In the genomic region with DNA sequence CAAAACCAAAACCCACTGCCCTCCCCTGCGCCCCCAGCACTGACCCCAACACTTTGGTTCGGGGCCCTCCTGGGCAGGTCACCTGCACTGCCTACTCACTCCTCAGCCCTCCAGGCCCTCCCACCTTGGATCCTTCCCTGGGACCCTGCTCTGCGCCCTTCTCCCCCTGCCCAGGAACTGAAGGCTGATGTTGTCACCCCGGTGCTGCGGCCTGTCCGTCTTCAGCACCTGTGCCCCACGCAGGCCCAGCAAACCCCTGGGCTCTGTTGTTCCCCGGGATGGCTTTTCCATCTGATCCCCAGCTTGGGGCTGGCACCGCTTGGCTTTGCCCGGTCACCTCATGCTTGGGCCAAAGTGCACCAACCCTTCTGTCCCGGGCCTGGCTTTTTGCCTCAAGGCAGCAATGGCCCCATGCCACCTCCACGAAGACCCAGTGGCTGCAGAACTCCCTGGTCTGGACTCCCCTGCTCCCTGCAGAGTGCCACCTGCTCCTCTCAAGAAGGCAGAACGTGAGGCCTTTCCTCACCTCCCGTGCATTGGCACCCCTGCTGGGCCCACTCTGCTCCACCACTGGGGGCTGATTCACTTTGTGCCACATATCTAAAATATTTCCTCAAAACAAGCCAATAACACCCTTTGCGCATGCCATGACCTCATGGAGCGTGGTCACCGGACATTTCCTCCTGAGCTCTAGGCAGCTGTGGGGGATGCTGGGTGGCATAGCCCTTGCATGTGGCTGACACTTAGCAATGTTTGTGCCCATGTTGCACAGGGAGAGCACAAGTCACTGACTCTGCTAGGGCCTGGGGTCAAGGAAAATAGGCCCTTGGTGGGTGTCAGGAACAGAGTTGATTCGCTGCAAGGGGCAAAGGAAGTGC, we compare ENCODE assay signal across 12 cellular contexts. TPM values are rescaled to one million over a fixed set of nuclear protein-coding genes. Genes with fewer than 3 reads are reported as not detected.
A peak's percentile ranks its signal among the peaks of the same experiment; 100 is the strongest.
DNase-seq lines count a peak whose midpoint lies in the region; ATAC-seq and TF ChIP-seq lines count a peak whose summit lies in the region.
"Had no signal": no experiment of that assay in that cellular context is flagged by ENCODE, and none has a peak within 500 bp of the region (broad histone marks: within the 10 kb centered on the region; RNA-seq: fewer than 3 reads in every experiment).

No MANE protein-coding gene starts in this region.

- no peak for TF ChIP-seq EP300 in SK-N-SH (IDR thresholded peaks at IDR 0.05; ENCODE audit: borderline replicate concordance in 1 of 2, low read depth in 1 of 2, low read length in 1 of 2)

- peaks cover 3% of the 10 kb centered on the region for H3K36me3 Mint-ChIP-seq in activated T-cell treated with anti-CD3 and anti-CD28 coated beads, Interleukin-2, amount 50 U/mL, for 4 hours (ENCODE audit: insufficient read depth)

- WGBS in spleen, 5 donors: 74 to 86% (median 76%) methylated on average over 15 to 18 of the region's 18 CpGs
- 87% methylated on average over 9 of the region's 18 CpGs for WGBS in SK-N-SH (ENCODE audit: low lambda C conversion rate)

- POLR2A ChIA-PET in RWPE1 (lab: Yijun Ruan, JAX; ENCODE audit: low non-redundant PET): no interaction called here
- POLR2A ChIA-PET in SK-N-SH (lab: Yijun Ruan, JAX): no interaction called here

- peaks cover 28% of the 10 kb centered on the region for H3F3A ChIP-seq in SK-N-SH (replicated peaks; ENCODE audit: insufficient read depth)

- peaks cover 27 to 100% (median 92%) of the 10 kb centered on the region in 6 donors for H3K4me1 ChIP-seq in spleen
- H3K4me1 ChIP-seq in SK-N-SH (ENCODE audit: control insufficient read depth in 1 of 2, insufficient read depth in 2 of 2, low read depth in 1 of 2, low read length in 1 of 2): peaks cover 15 to 51% of the 10 kb centered on the region in 2 experiments; a peak in 3 of 4 replicates

- H3K9me2 ChIP-seq in SK-N-SH: no peaks in the 10 kb centered on the region

- no peak overlapping the region for H3K4me3 Mint-ChIP-seq in activated T-cell treated with anti-CD3 and anti-CD28 coated beads, Interleukin-2, amount 50 U/mL, for 4 hours
- H3K4me3 Mint-ChIP-seq: activated T-helper 1 cell treated with anti-CD3 and anti-CD28 coated beads, Interleukin-12 subunit alpha, Interleukin-12 subunit beta, Interleukin-2, Interleukin-4 antibody, amounts not matched to agents 30 ng/mL and 10 ng/mL and 1 ng/mL, durations not matched to agents 14 hours and 24 hours and 36 hours had no signal

- intact Hi-C loops in spleen (cut with DNase I; ENCODE audit: low total_unique reads): no loop called here

- CTCF ChIA-PET in RWPE1 (lab: Yijun Ruan, JAX) (interaction anchor here (0.6 kb wide), 1 partner anchor 39 kb away, joined by 3 read pairs; the partner anchor contains the start of gene TOP3B), SK-N-SH (lab: Yijun Ruan, JAX) (interaction anchor here (0.7 to 2.2 kb wide), 2 partner anchors 28 to 297 kb away, joined by 3 to 8 read pairs; no protein-coding TSS in a partner anchor)

- H2AFZ ChIP-seq in SK-N-SH (ENCODE audit: low read depth): no peak overlapping the region

- DNase-seq in ELR (ENCODE audit: low read depth) (peak; percentile 57), RWPE1 (ENCODE audit: low spot score) (no peak), spleen (peak; percentile 65), medulla oblongata (ENCODE audit: extremely low spot score) (no peak), germinal center (ENCODE audit: low spot score) (no peak), SK-N-SH (no peak)
- DNase-seq in activated T-cell treated with anti-CD3 and anti-CD28 coated beads, Interleukin-2, amount 50 U/mL, for 4 hours: no peak
- DNase-seq: activated CD4-positive, alpha-beta T cell treated with anti-CD3 and anti-CD28 coated beads for 4 hours; hypothalamus; SW 1271 had no signal

- no peak for TF ChIP-seq CTCF in RWPE1 (conservative IDR thresholded peaks at IDR 0.05; ENCODE audit: low read depth)
- no peak for TF ChIP-seq CTCF in spleen (IDR thresholded peaks at IDR 0.05 in 8 of 11, conservative IDR thresholded peaks at IDR 0.05 in 3 of 11)
- TF ChIP-seq CTCF in SK-N-SH (IDR thresholded peaks at IDR 0.05): no peak

- no peaks in the 10 kb centered on the region for H3K27me3 ChIP-seq in layer of hippocampus (ENCODE audit: control insufficient read depth, insufficient read depth, low read length)
- no peaks in the 10 kb centered on the region for H3K27me3 ChIP-seq in spleen (replicated peaks in 1 of 7)
- H3K27me3 ChIP-seq in SK-N-SH (ENCODE audit: insufficient read depth): no peaks in the 10 kb centered on the region

- TF ChIP-seq RAD21 in SK-N-SH (IDR thresholded peaks at IDR 0.05; ENCODE audit: low read length): no peak

- no peaks in the 10 kb centered on the region for H3K27me3 Mint-ChIP-seq in activated T-cell treated with anti-CD3 and anti-CD28 coated beads, Interleukin-2, amount 50 U/mL, for 4 hours (ENCODE audit: low read depth)

- no peak overlapping the region for H3K9ac ChIP-seq in SK-N-SH

- H3K79me2 ChIP-seq in SK-N-SH (ENCODE audit: insufficient read depth): peaks cover 47% of the 10 kb centered on the region

- no peaks in the 10 kb centered on the region for H4K20me1 ChIP-seq in SK-N-SH (ENCODE audit: insufficient read depth)

- H3K9me3 ChIP-seq in spleen: no peaks in the 10 kb centered on the region
- no peaks in the 10 kb centered on the region for H3K9me3 ChIP-seq in SK-N-SH

- H3K36me3 ChIP-seq in spleen: peaks cover 0 to 68% (median 24%) of the 10 kb centered on the region in 6 donors
- H3K36me3 ChIP-seq in SK-N-SH (replicated peaks in 1 of 2; ENCODE audit: control insufficient read depth in 1 of 2, insufficient read depth in 2 of 2, low read length in 1 of 2): peaks cover 9 to 20% of the 10 kb centered on the region in 2 experiments

- no peaks in the 10 kb centered on the region for H3K9me3 Mint-ChIP-seq in activated T-cell treated with anti-CD3 and anti-CD28 coated beads, Interleukin-2, amount 50 U/mL, for 4 hours
- H3K9me3 Mint-ChIP-seq: activated T-helper 1 cell treated with anti-CD3 and anti-CD28 coated beads, Interleukin-12 subunit alpha, Interleukin-12 subunit beta, Interleukin-2, Interleukin-4 antibody, amounts not matched to agents 30 ng/mL and 10 ng/mL and 1 ng/mL, durations not matched to agents 14 hours and 24 hours and 36 hours had no signal

- no peak for ATAC-seq in activated T-cell treated with anti-CD3 and anti-CD28 coated beads, Interleukin-2, amount 50 U/mL, for 4 hours

- no peak for TF ChIP-seq POLR2A in spleen (IDR thresholded peaks at IDR 0.05)

- H3K4me2 ChIP-seq in SK-N-SH: no peak overlapping the region

- no peak overlapping the region for H3K4me3 ChIP-seq in spleen
- H3K4me3 ChIP-seq in SK-N-SH (ENCODE audit: low read depth in 2 of 2, low read length in 1 of 2): no peak overlapping the region

- H3K27ac ChIP-seq in RWPE1 (peak overlapping the region; percentile 97), layer of hippocampus (ENCODE audit: low read depth, low read length) (peak overlapping the region; percentile 76), spleen (peak overlapping the region; percentile 53 to 95 (median 90)), SK-N-SH (ENCODE audit: low read depth in 2 of 2, low read length in 1 of 2) (peak overlapping the region in 1 of 2 experiments; percentile 92; a peak in 1 of 4 replicates)

- H3K4me1 Mint-ChIP-seq in activated T-cell treated with anti-CD3 and anti-CD28 coated beads, Interleukin-2, amount 50 U/mL, for 4 hours (ENCODE audit: low read depth): peaks cover 23% of the 10 kb centered on the region

TF ChIP-seq in SK-N-SH, 30 proteins besides CTCF, POLR2A, EP300 and RAD21:
- TF ChIP-seq NFIC (IDR thresholded peaks at IDR 0.05; ENCODE audit: borderline replicate concordance) (no peak), TEAD4 (IDR thresholded peaks at IDR 0.05; ENCODE audit: borderline replicate concordance, insufficient read depth) (no peak)

RNA-seq across cellular contexts. Expression of gene PPM1F, which starts 8.8 kb away (rescaled TPM):
- total RNA-seq in spleen: 100 to 1,000 TPM in 1 of 7 donors, 10 to 100 TPM in 6; 63.4 to 103 (median 87.8) TPM
- polyA plus RNA-seq in spleen (10 to 100 TPM; 13.6 to 37.2 (median 14.0) TPM), SK-N-SH (2012; rRNA removed) (29.6 and 33.8 TPM in 2 replicates)
- 16.4 and 24.2 TPM in 2 replicates for polyA plus RNA-seq in SK-N-SH (2012; cell fraction: cytosol; rRNA removed)
- polyA plus RNA-seq in SK-N-SH (2012; cell fraction: nucleus; rRNA removed): 42.7 and 51.1 TPM in 2 replicates
- 10 to 100 TPM; 28.2 to 36.8 (median 30.8) TPM for total RNA-seq in activated T-cell treated with anti-CD3 and anti-CD28 coated beads, Interleukin-2, amount 50 U/mL, for 4 hours

RNA-seq across cellular contexts. Expression of gene TOP3B, which starts 38.8 kb away (rescaled TPM):
- total RNA-seq in spleen: 10 to 100 TPM; 44.8 to 66.4 (median 55.4) TPM
- polyA plus RNA-seq in spleen (10 to 100 TPM; 12.6 to 23.5 (median 19.5) TPM), SK-N-SH (2012; rRNA removed) (14.4 and 17.4 TPM in 2 replicates)
- 5.6 and 9.3 TPM in 2 replicates for polyA plus RNA-seq in SK-N-SH (2012; cell fraction: cytosol; rRNA removed)
- 81.6 and 88.5 TPM in 2 replicates for polyA plus RNA-seq in SK-N-SH (2012; cell fraction: nucleus; rRNA removed)
- 10 to 100 TPM; 39.3 to 45.2 (median 41.3) TPM for total RNA-seq in activated T-cell treated with anti-CD3 and anti-CD28 coated beads, Interleukin-2, amount 50 U/mL, for 4 hours

Comparison
In these comparisons a context has a peak if more than half of its experiments do, and no peak if none do; other contexts are left out.
1. DNase-seq: peak in ELR (single experiment) and spleen (single experiment); none in RWPE1 (single experiment), medulla oblongata (single experiment), germinal center (single experiment), SK-N-SH (single experiment) and activated T-cell treated with anti-CD3 and anti-CD28 coated beads, Interleukin-2, amount 50 U/mL, for 4 hours (single experiment).